Comparison of ENCODE assay signal across 8 cellular contexts in the genomic region with DNA sequence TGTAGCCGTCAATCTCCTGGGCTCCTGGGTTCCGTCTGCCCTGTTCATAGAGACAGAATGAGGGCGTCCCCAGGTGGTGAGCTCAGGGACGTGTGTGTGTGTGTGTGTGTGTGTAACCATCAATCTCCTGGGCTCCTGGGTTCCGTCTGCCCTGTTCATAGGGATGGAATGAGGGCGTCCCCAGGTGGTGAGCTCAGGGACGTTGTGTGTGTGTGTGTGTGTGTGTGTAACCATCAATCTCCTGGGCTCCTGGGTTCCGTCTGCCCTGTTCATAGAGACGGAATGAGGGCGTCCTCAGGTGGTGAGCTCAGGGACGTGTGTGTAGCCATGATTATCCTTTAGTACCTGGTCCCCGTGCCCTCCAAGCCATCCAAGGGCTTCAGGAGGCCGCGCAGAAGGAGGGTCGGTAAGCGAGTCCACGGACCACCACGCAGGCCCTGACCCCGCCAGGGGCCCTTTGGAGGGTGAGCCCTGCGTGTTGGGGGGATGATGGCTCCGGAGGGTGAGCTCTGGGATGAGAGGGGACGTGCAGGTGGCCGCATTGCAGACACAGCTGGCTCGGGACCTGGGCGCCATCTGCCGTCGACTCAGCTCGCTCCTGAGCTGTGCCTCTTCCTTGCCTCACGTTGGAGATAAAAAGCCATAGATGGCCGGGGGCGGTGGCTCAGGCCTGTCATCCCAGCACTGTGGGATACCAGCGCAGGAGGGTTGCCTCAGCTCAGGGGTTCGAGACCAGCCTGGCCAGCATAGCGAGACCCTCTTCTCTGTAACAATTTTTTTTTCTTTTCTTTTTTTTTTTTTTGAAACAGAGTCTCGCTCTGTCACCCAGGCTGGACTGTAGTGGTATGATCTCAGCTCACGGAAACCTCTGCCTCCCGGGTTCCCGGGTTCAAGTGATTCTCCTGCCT. TPM values are rescaled to one million over a fixed set of nuclear protein-coding genes. Genes with fewer than 3 reads are reported as not detected.
A peak's percentile ranks its signal among the peaks of the same experiment; 100 is the strongest.
DNase-seq lines count a peak whose midpoint lies in the region; ATAC-seq, FAIRE-seq and TF ChIP-seq lines count a peak whose summit lies in the region.

No MANE protein-coding gene starts in this region.

- peaks cover 27% of the 10 kb centered on the region for H3K4me1 ChIP-seq in effector memory CD4-positive, alpha-beta T cell (ENCODE audit: control insufficient read depth, insufficient read depth, low read length, poor library complexity, severe bottlenecking)

- no peaks in the 10 kb centered on the region for H3K36me3 ChIP-seq in effector memory CD4-positive, alpha-beta T cell (ENCODE audit: control insufficient read depth, insufficient read depth, low read length)
- H3K36me3 ChIP-seq in neural cell (ENCODE audit: insufficient read depth, low read length) = no peaks in the 10 kb centered on the region

- H3K9me3 ChIP-seq in effector memory CD4-positive, alpha-beta T cell (ENCODE audit: control insufficient read depth, low read length) = no peaks in the 10 kb centered on the region
- H3K9me3 ChIP-seq in neural cell (ENCODE audit: low read length) = no peaks in the 10 kb centered on the region

- no peaks in the 10 kb centered on the region for H3F3A ChIP-seq in neural cell (ENCODE audit: insufficient read depth, low read length, poor library complexity, severe bottlenecking)

- H3K9ac ChIP-seq in neural cell (ENCODE audit: low read length) = no peak overlapping the region

- FAIRE-seq in RCC 7860 (lab: Jason Lieb, UNC) (no peak), GM19239 (lab: Jason Lieb, UNC) (no peak)

- H3K9me2 ChIP-seq in neural cell (ENCODE audit: insufficient read depth, low read length) = no peaks in the 10 kb centered on the region

- H3K4me3 ChIP-seq in effector memory CD4-positive, alpha-beta T cell (ENCODE audit: insufficient read depth, low read depth, low read length, poor library complexity, severe bottlenecking) = no peak overlapping the region
- H3K4me3 ChIP-seq in neural cell (ENCODE audit: low read length) = no peak overlapping the region

- H3K79me2 ChIP-seq in neural cell (replicated peaks; ENCODE audit: insufficient read depth, low read length) = peaks cover 8% of the 10 kb centered on the region

- no peaks in the 10 kb centered on the region for H3K27me3 ChIP-seq in effector memory CD4-positive, alpha-beta T cell (replicated peaks; ENCODE audit: control insufficient read depth, insufficient read depth, low read length, poor library complexity, severe bottlenecking)
- no peaks in the 10 kb centered on the region for H3K27me3 ChIP-seq in neural cell (ENCODE audit: insufficient read depth, low read depth, low read length)

- ATAC-seq in HG03378 (IDR thresholded peaks at IDR 0.05; ENCODE audit: unreplicated experiment) = no peak
- no peak for ATAC-seq in GM18498 (IDR thresholded peaks at IDR 0.05; ENCODE audit: unreplicated experiment)

- no peak overlapping the region for H3K4me2 ChIP-seq in neural cell (ENCODE audit: low read length)

- no peaks in the 10 kb centered on the region for H4K20me1 ChIP-seq in neural cell (ENCODE audit: insufficient read depth)

- TF ChIP-seq EP300 in neural cell (conservative IDR thresholded peaks at IDR 0.05; ENCODE audit: poor library complexity, severe bottlenecking) = no peak

- H2AFZ ChIP-seq in neural cell (ENCODE audit: low read depth, low read length) = no peak overlapping the region

- no peak overlapping the region for H3K27ac ChIP-seq in effector memory CD4-positive, alpha-beta T cell (ENCODE audit: insufficient read depth, low read length, poor library complexity, severe bottlenecking)
- H3K27ac ChIP-seq in neural cell (ENCODE audit: low read length) = no peak overlapping the region

- no peak for TF ChIP-seq RAD21 in neural cell (conservative IDR thresholded peaks at IDR 0.05)

- peak; percentile 13 for TF ChIP-seq CTCF in GM12873 (IDR thresholded peaks at IDR 0.05; ENCODE audit: insufficient read depth, low read depth, low read length, missing control alignments)
- TF ChIP-seq CTCF in neural cell (IDR thresholded peaks at IDR 0.05; ENCODE audit: poor library complexity, severe bottlenecking) = peak; percentile 20

- DNase-seq in RCC 7860 (ENCODE audit: low spot score) (peak; percentile 64), NCI-H446 (lab: John Stamatoyannopoulos, UW) (no peak), GM19239 (ENCODE audit: insufficient read length, low spot score) (no peak)
- DNase-seq in effector memory CD4-positive, alpha-beta T cell = peak in 2 of 3 donors; percentile 28 to 34

TF ChIP-seq in neural cell, 6 proteins besides CTCF, POLR2A, EP300 and RAD21:
- TF ChIP-seq POLR2AphosphoS5 (IDR thresholded peaks at IDR 0.05) = no peak
- no peak for TF ChIP-seq MXI1 (conservative IDR thresholded peaks at IDR 0.05; ENCODE audit: poor library complexity, severe bottlenecking)
- TF ChIP-seq EZH2 (IDR thresholded peaks at IDR 0.05; ENCODE audit: borderline replicate concordance, insufficient read depth, low read length, poor library complexity, severe bottlenecking) = no peak
- TF ChIP-seq TAF1 (IDR thresholded peaks at IDR 0.05; ENCODE audit: low read depth) = no peak
- TF ChIP-seq, protein P1, sequence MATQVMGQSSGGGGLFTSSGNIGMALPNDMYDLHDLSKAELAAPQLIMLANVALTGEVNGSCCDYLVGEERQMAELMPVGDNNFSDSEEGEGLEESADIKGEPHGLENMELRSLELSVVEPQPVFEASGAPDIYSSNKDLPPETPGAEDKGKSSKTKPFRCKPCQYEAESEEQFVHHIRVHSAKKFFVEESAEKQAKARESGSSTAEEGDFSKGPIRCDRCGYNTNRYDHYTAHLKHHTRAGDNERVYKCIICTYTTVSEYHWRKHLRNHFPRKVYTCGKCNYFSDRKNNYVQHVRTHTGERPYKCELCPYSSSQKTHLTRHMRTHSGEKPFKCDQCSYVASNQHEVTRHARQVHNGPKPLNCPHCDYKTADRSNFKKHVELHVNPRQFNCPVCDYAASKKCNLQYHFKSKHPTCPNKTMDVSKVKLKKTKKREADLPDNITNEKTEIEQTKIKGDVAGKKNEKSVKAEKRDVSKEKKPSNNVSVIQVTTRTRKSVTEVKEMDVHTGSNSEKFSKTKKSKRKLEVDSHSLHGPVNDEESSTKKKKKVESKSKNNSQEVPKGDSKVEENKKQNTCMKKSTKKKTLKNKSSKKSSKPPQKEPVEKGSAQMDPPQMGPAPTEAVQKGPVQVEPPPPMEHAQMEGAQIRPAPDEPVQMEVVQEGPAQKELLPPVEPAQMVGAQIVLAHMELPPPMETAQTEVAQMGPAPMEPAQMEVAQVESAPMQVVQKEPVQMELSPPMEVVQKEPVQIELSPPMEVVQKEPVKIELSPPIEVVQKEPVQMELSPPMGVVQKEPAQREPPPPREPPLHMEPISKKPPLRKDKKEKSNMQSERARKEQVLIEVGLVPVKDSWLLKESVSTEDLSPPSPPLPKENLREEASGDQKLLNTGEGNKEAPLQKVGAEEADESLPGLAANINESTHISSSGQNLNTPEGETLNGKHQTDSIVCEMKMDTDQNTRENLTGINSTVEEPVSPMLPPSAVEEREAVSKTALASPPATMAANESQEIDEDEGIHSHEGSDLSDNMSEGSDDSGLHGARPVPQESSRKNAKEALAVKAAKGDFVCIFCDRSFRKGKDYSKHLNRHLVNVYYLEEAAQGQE (IDR thresholded peaks at IDR 0.05; ENCODE audit: borderline replicate concordance) = no peak
- no peak for TF ChIP-seq SMC3 (conservative IDR thresholded peaks at IDR 0.05; ENCODE audit: poor library complexity)

RNA-seq across cellular contexts. Expression of gene GTPBP6, which starts 5.4 kb away (rescaled TPM):
- polyA plus RNA-seq in neural cell = 23.6 and 35.6 TPM in 2 replicates
- polyA minus RNA-seq in neural cell = 19.1 and 23.1 TPM in 2 replicates

RNA-seq across cellular contexts. Expression of gene PLCXD1, which starts 42.8 kb away (rescaled TPM):
- polyA plus RNA-seq in neural cell = 24.6 and 30.1 TPM in 2 replicates
- 24.1 and 26.3 TPM in 2 replicates for polyA minus RNA-seq in neural cell

Comparison
In these comparisons a context has a peak if more than half of its experiments do, and no peak if none do; other contexts are left out.
1. DNase-seq: peak in RCC 7860 (single experiment) and effector memory CD4-positive, alpha-beta T cell (2 of 3); none in NCI-H446 (0 of 2) and GM19239 (single experiment).